2 cellular contexts compared by ENCODE assay signal in the genomic region with DNA sequence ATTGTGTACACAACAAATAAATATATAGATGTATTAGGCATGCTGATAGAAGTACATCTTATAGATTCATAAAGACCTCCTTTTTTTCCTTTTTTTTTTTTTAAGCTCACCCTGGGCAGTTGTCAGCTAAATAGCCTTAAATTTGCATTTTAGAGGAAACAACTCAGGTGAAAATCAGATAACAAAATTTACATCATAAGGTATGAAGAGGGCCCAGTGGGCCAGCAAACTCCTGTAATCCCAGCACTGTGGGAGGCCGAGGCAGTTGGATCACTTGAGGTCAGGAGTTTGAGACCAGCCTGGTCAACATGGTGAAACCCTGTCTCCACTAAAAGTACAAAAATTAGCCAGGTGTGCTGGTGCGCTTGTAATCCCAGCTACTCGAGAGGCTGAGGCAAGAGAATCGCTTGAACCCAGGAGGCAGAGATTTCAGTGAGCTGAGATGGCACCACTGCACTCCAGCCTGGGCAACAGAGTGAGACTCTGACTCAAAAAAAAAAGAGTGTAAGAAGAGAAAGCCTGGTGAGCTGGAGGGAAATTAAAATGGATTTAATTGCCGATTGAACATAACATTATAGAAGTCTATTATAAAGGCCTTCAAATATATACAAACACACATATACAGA.
TF ChIP-seq lines count a peak whose summit lies in the region.

No MANE protein-coding gene starts in this region.

TF ChIP-seq in GM23338, 12 proteins besides CTCF, POLR2A, EP300 and RAD21:
- TF ChIP-seq CREB1 (CRISPR knock-in tag; IDR thresholded peaks at IDR 0.05; ENCODE audit: low read depth) (0 out of 2 replicates have a peak, but pooled peaks have one; percentile 24), NANOG (IDR thresholded peaks at IDR 0.05; ENCODE audit: borderline replicate concordance) (peak; percentile 89)
TF ChIP-seq in GM23338: peak in this region for 2; not testable (repeated sequence) for 10.

TF ChIP-seq in H1, 55 proteins besides CTCF, POLR2A, EP300 and RAD21:
- peak; percentile 76 for TF ChIP-seq KDM1A (IDR thresholded peaks at IDR 0.05; ENCODE audit: borderline replicate concordance, low read length)
- peak; percentile 29 for TF ChIP-seq NANOG (IDR thresholded peaks at IDR 0.05; ENCODE audit: insufficient read depth, low read depth, low read length, poor library complexity, severe bottlenecking)
